In the genomic region with DNA sequence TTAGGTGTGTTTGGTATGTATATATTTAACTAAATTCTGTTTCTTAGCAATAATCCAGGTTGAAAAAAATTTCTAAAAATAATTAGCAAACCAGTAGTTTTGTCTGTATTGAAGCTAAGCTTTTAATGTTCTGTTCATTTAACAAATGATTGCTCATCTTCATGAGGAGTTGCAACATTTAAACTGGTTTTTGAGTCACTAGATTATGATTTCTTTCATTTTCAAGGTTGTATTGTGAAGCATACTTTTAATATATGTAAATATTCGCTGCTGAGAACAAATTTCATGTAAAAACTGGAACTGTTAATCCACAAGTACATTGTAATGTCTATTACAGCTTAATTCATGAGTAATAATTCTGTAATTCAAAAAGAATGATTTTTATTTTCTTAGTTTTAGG, we compare ENCODE assay signal across 24 cellular contexts.
DNase-seq lines count a peak whose midpoint lies in the region; ATAC-seq and TF ChIP-seq lines count a peak whose summit lies in the region.
"Had no signal": no experiment of that assay in that cellular context is flagged by ENCODE, and none has a peak within 500 bp of the region (broad histone marks: within the 10 kb centered on the region; RNA-seq: fewer than 3 reads in every experiment).

No MANE protein-coding gene starts in this region.

- H3K36me3 Mint-ChIP-seq in HFFc6 (ENCODE audit: low read depth) (peaks cover 18% of the 10 kb centered on the region), natural killer cell (no peaks in the 10 kb centered on the region)
- H3K36me3 Mint-ChIP-seq in activated naive CD8-positive, alpha-beta T cell treated with anti-CD3 and anti-CD28 coated beads, Interleukin-2, amount 50 U/mL, for 24 hours (ENCODE audit: low read depth), result peaks cover 47% of the 10 kb centered on the region

- peaks cover 34% of the 10 kb centered on the region for H3K4me1 Mint-ChIP-seq in HFFc6 (ENCODE audit: low read depth)
- peaks cover 32% of the 10 kb centered on the region for H3K4me1 Mint-ChIP-seq in activated naive CD8-positive, alpha-beta T cell treated with anti-CD3 and anti-CD28 coated beads, Interleukin-2, amount 50 U/mL, for 24 hours
- H3K4me1 Mint-ChIP-seq in natural killer cell, result peaks cover 19 to 20% of the 10 kb centered on the region in 2 donors

- H3K9me3 Mint-ChIP-seq in HFFc6, result no peaks in the 10 kb centered on the region
- no peaks in the 10 kb centered on the region for H3K9me3 Mint-ChIP-seq in activated naive CD8-positive, alpha-beta T cell treated with anti-CD3 and anti-CD28 coated beads, Interleukin-2, amount 50 U/mL, for 24 hours
- H3K9me3 Mint-ChIP-seq in natural killer cell, result no peaks in the 10 kb centered on the region
- H3K9me3 Mint-ChIP-seq: activated CD4-positive, alpha-beta T cell treated with anti-CD3 and anti-CD28 coated beads, Interleukin-2, amount 10 ng/mL, durations not matched to agents 24 days and 14 days; naive thymus-derived CD8-positive, alpha-beta T cell; T-helper 1 cell treated with Interleukin-12 subunit alpha and Interleukin-12 subunit beta and Interleukin-4 antibody, amounts not matched to agents 30 μg/mL and 1 μg/mL, for 36 hours had no signal

- no peak for ATAC-seq in activated naive CD8-positive, alpha-beta T cell treated with anti-CD3 and anti-CD28 coated beads, Interleukin-2, amount 50 U/mL, for 24 hours
- no peak for ATAC-seq in natural killer cell
- ATAC-seq: naive thymus-derived CD8-positive, alpha-beta T cell; upper lobe of right lung had no signal

- H3K27me3 Mint-ChIP-seq in HFFc6 (ENCODE audit: insufficient read depth), result peaks cover 2% of the 10 kb centered on the region
- H3K27me3 Mint-ChIP-seq in activated naive CD8-positive, alpha-beta T cell treated with anti-CD3 and anti-CD28 coated beads, Interleukin-2, amount 50 U/mL, for 24 hours, result no peaks in the 10 kb centered on the region
- no peaks in the 10 kb centered on the region for H3K27me3 Mint-ChIP-seq in natural killer cell (ENCODE audit: low read depth in 2 of 2)
- H3K27me3 Mint-ChIP-seq: activated CD4-positive, alpha-beta T cell treated with anti-CD3 and anti-CD28 coated beads, Interleukin-2, amount 10 ng/mL, durations not matched to agents 24 days and 14 days; naive thymus-derived CD8-positive, alpha-beta T cell had no signal

- TF ChIP-seq CTCF in HFFc6 (IDR thresholded peaks at IDR 0.05) (no peak), natural killer cell (IDR thresholded peaks at IDR 0.05) (no peak)

- no peak overlapping the region for H3K4me3 Mint-ChIP-seq in HFFc6
- no peak overlapping the region for H3K4me3 Mint-ChIP-seq in activated naive CD8-positive, alpha-beta T cell treated with anti-CD3 and anti-CD28 coated beads, Interleukin-2, amount 50 U/mL, for 24 hours
- no peak overlapping the region for H3K4me3 Mint-ChIP-seq in natural killer cell
- H3K4me3 Mint-ChIP-seq: activated CD4-positive, alpha-beta T cell treated with anti-CD3 and anti-CD28 coated beads, Interleukin-2, amount 10 ng/mL, durations not matched to agents 24 days and 14 days; T-helper 1 cell treated with Interleukin-12 subunit alpha and Interleukin-12 subunit beta and Interleukin-4 antibody, amounts not matched to agents 30 μg/mL and 1 μg/mL, for 36 hours had no signal

- DNase-seq in NOMO-1 treated with DMSO at 0.1 percent for 48 hours (lab: John Stamatoyannopoulos, UW; ENCODE audit: unreplicated experiment), result peak; percentile 21
- no peak for DNase-seq in NOMO-1 treated with dmso at 0.1 percent for 144 hours (lab: John Stamatoyannopoulos, UW; ENCODE audit: unreplicated experiment)
- DNase-seq in HFFc6, result no peak
- DNase-seq in activated naive CD8-positive, alpha-beta T cell treated with anti-CD3 and anti-CD28 coated beads, Interleukin-2, amount 50 U/mL, for 24 hours, result no peak
- no peak for DNase-seq in natural killer cell
- DNase-seq in NCI-H446 (lab: John Stamatoyannopoulos, UW), result no peak
- no peak for DNase-seq in middle frontal gyrus (ENCODE audit: extremely low spot score, low spot score)
- DNase-seq in NCI-H2171 treated with DMSO at 0.1 percent for 48 hours (lab: John Stamatoyannopoulos, UW), result no peak
- DNase-seq: 8988T; activated CD4-positive, alpha-beta T cell treated with anti-CD3 and anti-CD28 coated beads, Interleukin-2, amount 10 ng/mL, durations not matched to agents 24 days and 14 days; activated naive CD4-positive, alpha-beta T cell; Caco-2; effector memory CD4-positive, alpha-beta T cell; Kasumi-1; naive thymus-derived CD8-positive, alpha-beta T cell; NCI-H1930; NCI-H345; PC-3; posterior cingulate gyrus; SHP77 treated with DMSO at 0.1 percent for 48 hours; sigmoid colon; stimulated activated CD8-positive, alpha-beta memory T cell treated with anti-CD3 and anti-CD28 coated beads, Interleukin-4, amount 100 ng/mL, for 48 hours; upper lobe of right lung had no signal

- H3K27ac Mint-ChIP-seq in HFFc6 (0 out of 2 replicates have a peak overlapping the region, but pooled peaks have one; percentile 71), natural killer cell (peak overlapping the region; percentile 71 to 74)
- H3K27ac Mint-ChIP-seq in activated naive CD8-positive, alpha-beta T cell treated with anti-CD3 and anti-CD28 coated beads, Interleukin-2, amount 50 U/mL, for 24 hours, result peak overlapping the region; percentile 77
- H3K27ac Mint-ChIP-seq: activated CD4-positive, alpha-beta T cell treated with anti-CD3 and anti-CD28 coated beads, Interleukin-2, amount 10 ng/mL, durations not matched to agents 24 days and 14 days; T-helper 1 cell treated with Interleukin-12 subunit alpha and Interleukin-12 subunit beta and Interleukin-4 antibody, amounts not matched to agents 30 μg/mL and 1 μg/mL, for 36 hours had no signal

- intact Hi-C loops in natural killer cell (cut with micrococcal nuclease), result no loop called here
